Comparison of ENCODE assay signal across 20 cellular contexts in genomic region chr17:15006421-15006820, GRCh38.
"Had no signal": no experiment of that assay in that cellular context is flagged by ENCODE, and none has a peak within 500 bp of the region (broad histone marks: within the 10 kb centered on the region; RNA-seq: fewer than 3 reads in every experiment).

No MANE protein-coding gene starts in this region.

- H3K9me3 Mint-ChIP-seq: mesothelial cell of epicardium had no signal

- H3K27ac Mint-ChIP-seq: mesothelial cell of epicardium had no signal

- H3K4me3 Mint-ChIP-seq: mesothelial cell of epicardium had no signal

- DNase-seq: dermis blood vessel endothelial cell; dorsolateral prefrontal cortex; effector CD4-positive, alpha-beta T cell; effector memory CD4-positive, alpha-beta T cell; esophagus squamous epithelium; foreskin fibroblast; foreskin melanocyte; gastrocnemius medialis; glutamatergic neuron; head of caudate nucleus; heart right ventricle; hippocampal formation; left cardiac atrium; left lung; left ventricle myocardium superior; lower lobe of right lung; mesenchymal stem cell; mucosa of descending colon had no signal

- H3K36me3 ChIP-seq: esophagus squamous epithelium, gastrocnemius medialis, heart right ventricle, left lung, lower lobe of right lung had no signal

- H3K27me3 ChIP-seq: gastrocnemius medialis, heart right ventricle, left lung had no signal

- H3K9me3 ChIP-seq: esophagus squamous epithelium, gastrocnemius medialis, heart right ventricle, left lung, lower lobe of right lung, mucosa of descending colon had no signal

- H3K4me3 ChIP-seq: coronary artery, dorsolateral prefrontal cortex, esophagus squamous epithelium, gastrocnemius medialis, heart right ventricle, left lung, lower lobe of right lung, mucosa of descending colon had no signal

- H3K36me3 Mint-ChIP-seq: mesothelial cell of epicardium had no signal

- ATAC-seq: gastrocnemius medialis, left cardiac atrium, left lung, left ventricle myocardium superior, lower lobe of right lung, mucosa of descending colon had no signal

- H3K4me1 ChIP-seq: gastrocnemius medialis, heart right ventricle, left lung, lower lobe of right lung had no signal

- H3K27ac ChIP-seq: coronary artery, dorsolateral prefrontal cortex, esophagus squamous epithelium, gastrocnemius medialis, heart right ventricle, left lung, lower lobe of right lung had no signal
